In genomic region chr12:712172-712863, GRCh38 we compare ENCODE assay signal across 1 cellular context.
TF ChIP-seq lines count a peak whose summit lies in the region.

No MANE protein-coding gene starts in this region.

TF ChIP-seq in WTC11, 78 proteins besides CTCF, POLR2A, EP300 and RAD21 (continued from another document):
- TF ChIP-seq E2F1 (CRISPR knock-in tag; IDR thresholded peaks at IDR 0.05), result no peak
- no peak for TF ChIP-seq ZNF121 (CRISPR knock-in tag; IDR thresholded peaks at IDR 0.05)
- TF ChIP-seq FOXP4 (CRISPR knock-in tag; IDR thresholded peaks at IDR 0.05), result no peak
- TF ChIP-seq ETV6 (CRISPR knock-in tag; IDR thresholded peaks at IDR 0.05), result no peak
- no peak for TF ChIP-seq ZNF232 (CRISPR knock-in tag; IDR thresholded peaks at IDR 0.05)
- TF ChIP-seq JAZF1 (CRISPR knock-in tag; IDR thresholded peaks at IDR 0.05), result no peak
- no peak for TF ChIP-seq ZNF219 (CRISPR knock-in tag; IDR thresholded peaks at IDR 0.05; ENCODE audit: borderline replicate concordance)
- TF ChIP-seq, protein P1, sequence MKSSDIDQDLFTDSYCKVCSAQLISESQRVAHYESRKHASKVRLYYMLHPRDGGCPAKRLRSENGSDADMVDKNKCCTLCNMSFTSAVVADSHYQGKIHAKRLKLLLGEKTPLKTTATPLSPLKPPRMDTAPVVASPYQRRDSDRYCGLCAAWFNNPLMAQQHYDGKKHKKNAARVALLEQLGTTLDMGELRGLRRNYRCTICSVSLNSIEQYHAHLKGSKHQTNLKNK (CRISPR knock-in tag; IDR thresholded peaks at IDR 0.05), result no peak
